Comparison of ENCODE assay signal across 18 cellular contexts in genomic region chr17:79370594-79370993, GRCh38.
DNase-seq lines count a peak whose midpoint lies in the region; ATAC-seq, FAIRE-seq and TF ChIP-seq lines count a peak whose summit lies in the region.
"Had no signal": no experiment of that assay in that cellular context is flagged by ENCODE, and none has a peak within 500 bp of the region (broad histone marks: within the 10 kb centered on the region; RNA-seq: fewer than 3 reads in every experiment).

No MANE protein-coding gene starts in this region.

- H3K4me1 ChIP-seq in BLaER1 treated with 17β-estradiol and CSF1 and Interleukin-3, amounts not matched to agents 10 nM and 100 nM = peaks cover 10 to 58% (median 49%) of the 10 kb centered on the region in 10 experiments; a peak in 19 of 20 replicates
- H3K4me1 ChIP-seq in H1 (replicated peaks in 1 of 4; ENCODE audit: control insufficient read depth in 3 of 4, insufficient read depth in 4 of 4, low read length in 3 of 4) (peaks cover 0 to 3% (median under 1%) of the 10 kb centered on the region in 4 experiments; a peak in 2 of 7 replicates), neuronal stem cell (ENCODE audit: control insufficient read depth in 2 of 2, insufficient read depth in 1 of 2, low read depth in 1 of 2, low read length in 2 of 2) (peaks cover 0 to 23% of the 10 kb centered on the region in 2 donors)
- H3K4me1 ChIP-seq: HAP-1 had no signal

- H3K4me3 ChIP-seq in BLaER1 treated with 17β-estradiol and CSF1 and Interleukin-3, amounts not matched to agents 10 nM and 100 nM = no peak overlapping the region
- H3K4me3 ChIP-seq in H1 (ENCODE audit: extremely low read depth in 1 of 4, insufficient read depth in 2 of 4, low read depth in 3 of 4, low read length in 4 of 4) = no peak overlapping the region
- no peak overlapping the region for H3K4me3 ChIP-seq in neuronal stem cell (ENCODE audit: low read length in 2 of 2)
- H3K4me3 ChIP-seq: HAP-1 had no signal

- FAIRE-seq in HTR-8/SVneo (lab: Jason Lieb, UNC) (peak; percentile 70), H1 (lab: Jason Lieb, UNC) (no peak)
- FAIRE-seq: A204.1, GM19239 had no signal

- H3K4me2 ChIP-seq in BLaER1 treated with 17β-estradiol and CSF1 and Interleukin-3, amounts not matched to agents 10 nM and 100 nM = peak overlapping the region in 8 of 11 experiments; percentile 62 to 77 (median 67); a peak in 11 of 22 replicates
- H3K4me2 ChIP-seq in H1 (ENCODE audit: insufficient read depth in 1 of 2, low read depth in 2 of 2, low read length in 2 of 2) (no peak overlapping the region), neuronal stem cell (ENCODE audit: insufficient read depth, low read length, poor library complexity, severe bottlenecking) (no peak overlapping the region)
- H3K4me2 ChIP-seq: KMS-11 had no signal

- H4K91ac ChIP-seq in H1 (replicated peaks; ENCODE audit: insufficient read length, low read length) = no peak overlapping the region
- H4K91ac ChIP-seq in neuronal stem cell (ENCODE audit: low read depth, low read length, poor library complexity) = no peak overlapping the region

- H3K9ac ChIP-seq in BLaER1 treated with 17β-estradiol and CSF1 and Interleukin-3, amounts not matched to agents 10 nM and 100 nM = no peak overlapping the region
- H3K9ac ChIP-seq in H1 (replicated peaks in 1 of 4; ENCODE audit: extremely low read depth in 1 of 4, low read depth in 3 of 4, low read length in 3 of 4) (no peak overlapping the region; a peak in 1 of 7 replicates), neuronal stem cell (ENCODE audit: low read depth, low read length, poor library complexity) (peak overlapping the region; percentile 71)
- H3K9ac ChIP-seq: KMS-11 had no signal

- H4K8ac ChIP-seq in H1 (ENCODE audit: extremely low read depth, insufficient read depth, low read length) (no peak overlapping the region), neuronal stem cell (ENCODE audit: low read depth, low read length) (no peak overlapping the region)

- TF ChIP-seq CTCF in H1 (IDR thresholded peaks at IDR 0.05; ENCODE audit: control extremely low read depth in 1 of 3, insufficient read depth in 1 of 3, low read depth in 1 of 3, low read length in 3 of 3) = no peak

- H3K14ac ChIP-seq in H1 (ENCODE audit: insufficient read length) (no peak overlapping the region), neuronal stem cell (ENCODE audit: low read length) (peak overlapping the region; percentile 47)

- H2BK20ac ChIP-seq in H1 (ENCODE audit: low read length) = 0 out of 2 replicates have a peak overlapping the region, but pooled peaks have one; percentile 34

- H3K27me3 ChIP-seq in BLaER1 treated with 17β-estradiol and CSF1 and Interleukin-3, amounts not matched to agents 10 nM and 100 nM = 0 out of 22 replicates have a peak, but pooled peaks cover 0 to 1% (median 0%) of the 10 kb centered on the region in 11 experiments
- no peaks in the 10 kb centered on the region; a peak in 1 of 7 replicates for H3K27me3 ChIP-seq in H1 (replicated peaks in 1 of 4; ENCODE audit: control insufficient read depth in 3 of 4, extremely low read depth in 1 of 4, insufficient read depth in 3 of 4, low read length in 3 of 4)
- H3K27me3 ChIP-seq in neuronal stem cell (ENCODE audit: control insufficient read depth in 3 of 3, insufficient read depth in 3 of 3, low read depth in 1 of 3, low read length in 3 of 3) = peaks cover 0 to 53% (median 0%) of the 10 kb centered on the region in 3 experiments

- H3K18ac ChIP-seq in H1 (ENCODE audit: extremely low read depth, low read length) (no peak overlapping the region), neuronal stem cell (ENCODE audit: low read length) (no peak overlapping the region)

- no peak overlapping the region for H3K27ac ChIP-seq in BLaER1 treated with 17β-estradiol and CSF1 and Interleukin-3, amounts not matched to agents 10 nM and 100 nM
- H3K27ac ChIP-seq in H1 (ENCODE audit: low read depth, low read length) = no peak overlapping the region
- no peak overlapping the region for H3K27ac ChIP-seq in neuronal stem cell (replicated peaks; ENCODE audit: low read length)
- H3K27ac ChIP-seq: KMS-11 had no signal

- H2BK120ac ChIP-seq in H1 (replicated peaks; ENCODE audit: low read depth, low read length) (no peak overlapping the region), neuronal stem cell (ENCODE audit: low read depth, low read length) (no peak overlapping the region)

- no peak for TF ChIP-seq EP300 in H1 (IDR thresholded peaks at IDR 0.05; ENCODE audit: borderline replicate concordance in 1 of 2, low read depth in 2 of 2, low read length in 2 of 2)

- no peaks in the 10 kb centered on the region for H3K79me1 ChIP-seq in H1 (ENCODE audit: low read depth, low read length)
- no peaks in the 10 kb centered on the region for H3K79me1 ChIP-seq in neuronal stem cell (ENCODE audit: low read depth, low read length)

- peaks cover 0 to 16% (median 0%) of the 10 kb centered on the region in 11 experiments; a peak in 5 of 22 replicates for H4K20me1 ChIP-seq in BLaER1 treated with 17β-estradiol and CSF1 and Interleukin-3, amounts not matched to agents 10 nM and 100 nM
- H4K20me1 ChIP-seq in H1 (replicated peaks in 1 of 2; ENCODE audit: control insufficient read depth in 1 of 2, insufficient read depth in 2 of 2, low read length in 2 of 2) = peaks cover 0 to 5% of the 10 kb centered on the region in 2 experiments

- H2AK5ac ChIP-seq in H1 (ENCODE audit: low read depth, low read length) (peak overlapping the region; percentile 79; the same call in 1 of the 2 replicates), neuronal stem cell (ENCODE audit: low read depth, low read length) (no peak overlapping the region)

- CTCF ChIA-PET in H1 (lab: Charles Lee; ENCODE audit: partially characterized antibody) = interaction anchor here (0.6 to 9.7 kb wide), 4 partner anchors 12 to 306 kb away, joined by 3 to 108 read pairs (median 4); no protein-coding TSS in a partner anchor

- no peak for TF ChIP-seq RAD21 in H1 (IDR thresholded peaks at IDR 0.05 in 1 of 2, conservative IDR thresholded peaks at IDR 0.05 in 1 of 2; ENCODE audit: low read depth in 2 of 2, low read length in 2 of 2)

- H2BK12ac ChIP-seq in H1 (ENCODE audit: low read depth, low read length) (peak overlapping the region; percentile 19; the same call in 1 of the 2 replicates), neuronal stem cell (ENCODE audit: low read length) (no peak overlapping the region)

- H2BK5ac ChIP-seq in H1 (ENCODE audit: low read depth, low read length) = peak overlapping the region; percentile 8; the same call in 1 of the 2 replicates
- no peak overlapping the region for H2BK5ac ChIP-seq in neuronal stem cell (ENCODE audit: low read length)

- H4K5ac ChIP-seq in H1 (ENCODE audit: insufficient read length, low read depth, low read length) = no peak overlapping the region

- DNase-seq in HTR-8/SVneo (ENCODE audit: insufficient read length, low spot score) = no peak
- no peak for DNase-seq in H1 (ENCODE audit: low read depth in 1 of 2, low spot score in 2 of 2)
- DNase-seq in neuronal stem cell (ENCODE audit: low spot score) = no peak
- no peak for DNase-seq in stimulated activated CD4-positive, alpha-beta T cell treated with anti-CD3 and anti-CD28 coated beads, Interleukin-4, amount 100 ng/mL, for 4 hours
- no peak for DNase-seq in activated CD4-positive, alpha-beta T cell treated with anti-CD3 and anti-CD28 coated beads, Interleukin-2, amount 50 U/mL, for 1 hour
- DNase-seq: AML-193; CD8-positive, alpha-beta memory T cell; COR-L47; DMS 273 treated with DMSO at 0.1 percent for 48 hours; DMS53; DND-41; EL had no signal

- no peak overlapping the region for H3K23ac ChIP-seq in H1 (ENCODE audit: insufficient read length)
- H3K23ac ChIP-seq in neuronal stem cell (ENCODE audit: low read depth, low read length, poor library complexity) = no peak overlapping the region

- no peak for TF ChIP-seq POLR2A in H1 (IDR thresholded peaks at IDR 0.05; ENCODE audit: control extremely low read depth in 1 of 2, low read depth in 2 of 2, low read length in 2 of 2)

- H2AFZ ChIP-seq in H1 (ENCODE audit: low read length) (no peak overlapping the region), neuronal stem cell (ENCODE audit: low read length) (no peak overlapping the region)

- no peaks in the 10 kb centered on the region for H3K9me3 ChIP-seq in BLaER1 treated with 17β-estradiol and CSF1 and Interleukin-3, amounts not matched to agents 10 nM and 100 nM (replicated peaks in 1 of 11)
- H3K9me3 ChIP-seq in H1 (ENCODE audit: insufficient read depth in 2 of 2, low read depth in 1 of 2, low read length in 1 of 2) (no peaks in the 10 kb centered on the region), neuronal stem cell (replicated peaks in 1 of 2; ENCODE audit: control insufficient read depth in 2 of 2, insufficient read depth in 1 of 2, low read depth in 1 of 2, low read length in 2 of 2) (peaks cover 0 to 4% of the 10 kb centered on the region in 2 donors)
- H3K9me3 ChIP-seq: HAP-1 had no signal

- 77% methylated on average over 5 of the region's 5 CpGs; no CpG with 5 or more reads in 1 of the 2 experiments for WGBS in H1 (ENCODE audit: extremely low coverage in 1 of 2, insufficient coverage in 1 of 2, insufficient read length in 1 of 2, insufficient replicate concordance in 2 of 2, low coverage in 1 of 2, low lambda C conversion rate in 2 of 2, missing lambda C conversion rate in 1 of 2), 2 experiments
- WGBS in neuronal stem cell (ENCODE audit: extremely low coverage in 2 of 2, insufficient read length in 2 of 2, insufficient replicate concordance in 1 of 2), 2 donors = no CpG with 5 or more reads among the region's 5 CpGs

- no peaks in the 10 kb centered on the region for H3K36me3 ChIP-seq in BLaER1 treated with 17β-estradiol and CSF1 and Interleukin-3, amounts not matched to agents 10 nM and 100 nM
- H3K36me3 ChIP-seq in H1 (ENCODE audit: control insufficient read depth in 2 of 4, insufficient read depth in 4 of 4, low read length in 3 of 4) (no peaks in the 10 kb centered on the region), neuronal stem cell (replicated peaks in 1 of 2; ENCODE audit: control insufficient read depth in 2 of 2, insufficient read depth in 2 of 2, low read length in 2 of 2) (no peaks in the 10 kb centered on the region)
- H3K36me3 ChIP-seq: HAP-1 had no signal

- H2BK15ac ChIP-seq in H1 (ENCODE audit: low read length) (peak overlapping the region; percentile 20; the same call in 1 of the 2 replicates), neuronal stem cell (ENCODE audit: low read length) (no peak overlapping the region)

- ATAC-seq in HG03439 (IDR thresholded peaks at IDR 0.05; ENCODE audit: unreplicated experiment) = no peak

- POLR2A ChIA-PET in H1 (lab: Charles Lee; ENCODE audit: partially characterized antibody) = interaction anchor here (1.4 kb wide), 1 partner anchor 13 kb away, joined by 4 read pairs; no protein-coding TSS in a partner anchor

- H3K79me2 ChIP-seq in H1 (ENCODE audit: control insufficient read depth in 1 of 2, insufficient read depth in 2 of 2, low read length in 2 of 2) = no peaks in the 10 kb centered on the region

- H3K23me2 ChIP-seq in H1 (ENCODE audit: low read depth, low read length) = no peaks in the 10 kb centered on the region

- H3K4ac ChIP-seq in H1 (replicated peaks; ENCODE audit: insufficient read length, low read depth, low read length) (no peak overlapping the region), neuronal stem cell (ENCODE audit: low read length) (no peak overlapping the region)

- no peak overlapping the region for H3K56ac ChIP-seq in H1 (replicated peaks; ENCODE audit: insufficient read length, low read depth, low read length)

TF ChIP-seq in H1, 55 proteins besides CTCF, POLR2A, EP300 and RAD21 (continues in another document):
- no peak for TF ChIP-seq SIRT6 (IDR thresholded peaks at IDR 0.05; ENCODE audit: low read length)

Comparison
In these comparisons a context has a peak if more than half of its experiments do, and no peak if none do; other contexts are left out.
1. H3K4me2 ChIP-seq: peak in BLaER1 treated with 17β-estradiol and CSF1 and Interleukin-3, amounts not matched to agents 10 nM and 100 nM (8 of 11); none in H1 (0 of 2) and neuronal stem cell (single experiment).